Comparison of ENCODE assay signal across 9 cellular contexts in the genomic region with DNA sequence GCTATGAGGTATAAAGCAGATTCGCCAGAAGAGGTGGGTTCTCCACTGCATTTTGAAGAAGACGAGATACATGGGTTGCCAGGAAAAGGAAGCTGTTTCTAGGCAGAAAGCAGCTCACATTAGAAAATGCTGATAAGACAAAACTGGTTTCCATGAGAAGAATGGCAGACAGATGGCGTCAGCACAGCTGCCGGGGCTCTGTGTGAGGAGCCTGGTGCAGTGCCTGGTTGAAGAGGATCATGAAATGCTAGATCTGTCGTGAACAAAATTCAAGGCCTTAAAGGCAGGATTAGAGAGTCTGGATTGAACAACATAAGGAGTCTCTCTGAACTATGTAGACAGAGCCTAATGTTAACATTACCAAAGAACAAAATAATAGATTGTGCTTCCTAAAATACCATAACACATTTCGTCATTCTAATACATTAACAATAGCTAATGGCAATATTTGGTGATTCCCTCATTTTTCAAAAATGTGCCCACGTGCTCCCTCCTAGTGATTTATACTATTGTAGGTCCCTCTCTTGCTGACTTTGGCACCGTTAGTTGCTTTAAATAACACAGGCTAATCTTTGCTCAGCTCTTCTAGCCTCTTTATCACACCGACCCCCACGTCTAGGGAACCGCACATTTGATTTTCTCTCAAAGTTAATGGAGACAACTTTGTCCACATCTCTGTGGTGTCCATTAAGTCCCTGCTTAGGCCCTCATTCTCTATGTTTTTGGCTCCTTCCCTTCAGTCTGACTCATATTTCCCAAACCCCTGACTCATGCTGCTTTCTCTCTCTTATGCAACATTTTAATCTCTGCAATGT. TPM values are rescaled to one million over a fixed set of nuclear protein-coding genes. Genes with fewer than 3 reads are reported as not detected.
A peak's percentile ranks its signal among the peaks of the same experiment; 100 is the strongest.
DNase-seq lines count a peak whose midpoint lies in the region; ATAC-seq lines count a peak whose summit lies in the region.
"Had no signal": no experiment of that assay in that cellular context is flagged by ENCODE, and none has a peak within 500 bp of the region (broad histone marks: within the 10 kb centered on the region; RNA-seq: fewer than 3 reads in every experiment).

No MANE protein-coding gene starts in this region.

- H3K9ac ChIP-seq in rectal smooth muscle tissue (ENCODE audit: low read length) = no peak overlapping the region

- no peaks in the 10 kb centered on the region for H3K27me3 ChIP-seq in rectal smooth muscle tissue (ENCODE audit: control insufficient read depth, insufficient read depth, low read length)

- no peak overlapping the region for H3K4me3 ChIP-seq in rectal smooth muscle tissue (ENCODE audit: low read length)

- no peaks in the 10 kb centered on the region for H3K4me1 ChIP-seq in rectal smooth muscle tissue (ENCODE audit: control insufficient read depth, insufficient read depth, low read length)

- H3K27ac ChIP-seq in rectal smooth muscle tissue (ENCODE audit: low read depth, low read length) = peak overlapping the region; percentile 38

- H3K36me3 ChIP-seq in rectal smooth muscle tissue (ENCODE audit: control insufficient read depth, insufficient read depth, low read length) = no peaks in the 10 kb centered on the region

- peak; percentile 91 for DNase-seq in ELR (ENCODE audit: low read depth)
- peak; percentile 88 for DNase-seq in RPMI7951 (ENCODE audit: low read depth)
- DNase-seq in fibroblast of the conjunctiva (ENCODE audit: low read depth) = peak; percentile 94
- DNase-seq in cortex of kidney (lab: John Stamatoyannopoulos, UW) = no peak
- no peak for DNase-seq in activated CD4-positive, CD25-positive, alpha-beta regulatory T cell treated with anti-CD3 and anti-CD28 coated beads, Interleukin-2, amount 50 U/mL, for 72 hours
- no peak for DNase-seq in NCI-H1436 (lab: John Stamatoyannopoulos, UW)
- DNase-seq: SHP77 had no signal

- ATAC-seq in HG03159 (IDR thresholded peaks at IDR 0.05; ENCODE audit: unreplicated experiment) = no peak

RNA-seq across cellular contexts. Expression of a gene that starts 38.2 kb away (rescaled TPM):
- 3.7 and 5.7 TPM in 2 replicates for total RNA-seq in RPMI7951 (2014; rRNA removed; shearing (Covaris generic))

Comparison
In these comparisons a context has a peak if more than half of its experiments do, and no peak if none do; other contexts are left out.
1. DNase-seq: peak in ELR (single experiment), RPMI7951 (single experiment) and fibroblast of the conjunctiva (single experiment); none in cortex of kidney (single experiment), activated CD4-positive, CD25-positive, alpha-beta regulatory T cell treated with anti-CD3 and anti-CD28 coated beads, Interleukin-2, amount 50 U/mL, for 72 hours (single experiment) and NCI-H1436 (single experiment).